In the genomic region with DNA sequence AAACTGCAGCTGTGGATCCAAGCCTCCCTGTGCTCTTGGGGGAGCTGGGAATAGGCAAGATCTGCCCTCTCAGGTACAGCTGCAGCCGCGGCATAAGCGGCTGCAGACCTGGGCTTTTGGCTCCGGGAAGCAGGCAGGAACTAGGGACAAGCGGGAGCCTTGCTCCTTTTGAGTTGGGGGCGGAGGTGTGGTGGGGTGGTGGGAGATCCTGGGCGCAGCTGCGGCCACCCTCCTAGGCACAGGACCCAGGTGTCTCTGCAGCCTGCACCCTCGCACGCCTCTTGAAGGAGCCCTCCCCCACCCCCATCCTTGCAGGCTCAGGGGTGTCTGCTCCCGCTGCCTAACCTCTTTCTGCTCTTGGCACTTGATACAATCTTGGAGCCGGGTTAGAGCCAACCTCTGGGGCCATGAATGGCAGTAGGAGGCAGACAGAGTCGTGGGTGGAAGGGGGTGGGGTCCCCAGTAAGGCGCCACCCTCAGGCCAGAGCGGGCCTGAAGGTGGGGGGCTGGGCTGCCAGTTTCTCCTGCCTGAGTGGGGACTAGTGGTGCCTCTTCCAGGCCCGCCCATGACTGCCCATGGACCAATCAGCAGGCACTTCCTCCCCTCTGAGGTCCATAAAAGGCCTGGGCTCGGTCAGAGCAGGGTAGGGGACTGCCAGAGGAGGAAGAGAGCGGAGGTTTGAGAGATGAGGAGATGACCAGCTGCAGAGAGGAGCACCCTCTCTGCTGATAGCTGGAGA, we compare ENCODE assay signal across 1 cellular context.
TF ChIP-seq lines count a peak whose summit lies in the region.

No MANE protein-coding gene starts in this region.

TF ChIP-seq in WTC11, 78 proteins besides CTCF, POLR2A, EP300 and RAD21 (continued from another document):
- TF ChIP-seq, protein P1, sequence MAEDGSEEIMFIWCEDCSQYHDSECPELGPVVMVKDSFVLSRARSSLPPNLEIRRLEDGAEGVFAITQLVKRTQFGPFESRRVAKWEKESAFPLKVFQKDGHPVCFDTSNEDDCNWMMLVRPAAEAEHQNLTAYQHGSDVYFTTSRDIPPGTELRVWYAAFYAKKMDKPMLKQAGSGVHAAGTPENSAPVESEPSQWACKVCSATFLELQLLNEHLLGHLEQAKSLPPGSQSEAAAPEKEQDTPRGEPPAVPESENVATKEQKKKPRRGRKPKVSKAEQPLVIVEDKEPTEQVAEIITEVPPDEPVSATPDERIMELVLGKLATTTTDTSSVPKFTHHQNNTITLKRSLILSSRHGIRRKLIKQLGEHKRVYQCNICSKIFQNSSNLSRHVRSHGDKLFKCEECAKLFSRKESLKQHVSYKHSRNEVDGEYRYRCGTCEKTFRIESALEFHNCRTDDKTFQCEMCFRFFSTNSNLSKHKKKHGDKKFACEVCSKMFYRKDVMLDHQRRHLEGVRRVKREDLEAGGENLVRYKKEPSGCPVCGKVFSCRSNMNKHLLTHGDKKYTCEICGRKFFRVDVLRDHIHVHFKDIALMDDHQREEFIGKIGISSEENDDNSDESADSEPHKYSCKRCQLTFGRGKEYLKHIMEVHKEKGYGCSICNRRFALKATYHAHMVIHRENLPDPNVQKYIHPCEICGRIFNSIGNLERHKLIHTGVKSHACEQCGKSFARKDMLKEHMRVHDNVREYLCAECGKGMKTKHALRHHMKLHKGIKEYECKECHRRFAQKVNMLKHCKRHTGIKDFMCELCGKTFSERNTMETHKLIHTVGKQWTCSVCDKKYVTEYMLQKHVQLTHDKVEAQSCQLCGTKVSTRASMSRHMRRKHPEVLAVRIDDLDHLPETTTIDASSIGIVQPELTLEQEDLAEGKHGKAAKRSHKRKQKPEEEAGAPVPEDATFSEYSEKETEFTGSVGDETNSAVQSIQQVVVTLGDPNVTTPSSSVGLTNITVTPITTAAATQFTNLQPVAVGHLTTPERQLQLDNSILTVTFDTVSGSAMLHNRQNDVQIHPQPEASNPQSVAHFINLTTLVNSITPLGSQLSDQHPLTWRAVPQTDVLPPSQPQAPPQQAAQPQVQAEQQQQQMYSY (CRISPR knock-in tag; IDR thresholded peaks at IDR 0.05) = no peak
- TF ChIP-seq NR3C1 (CRISPR knock-in tag; conservative IDR thresholded peaks at IDR 0.05; ENCODE audit: low read depth) = no peak
- TF ChIP-seq, protein P2, sequence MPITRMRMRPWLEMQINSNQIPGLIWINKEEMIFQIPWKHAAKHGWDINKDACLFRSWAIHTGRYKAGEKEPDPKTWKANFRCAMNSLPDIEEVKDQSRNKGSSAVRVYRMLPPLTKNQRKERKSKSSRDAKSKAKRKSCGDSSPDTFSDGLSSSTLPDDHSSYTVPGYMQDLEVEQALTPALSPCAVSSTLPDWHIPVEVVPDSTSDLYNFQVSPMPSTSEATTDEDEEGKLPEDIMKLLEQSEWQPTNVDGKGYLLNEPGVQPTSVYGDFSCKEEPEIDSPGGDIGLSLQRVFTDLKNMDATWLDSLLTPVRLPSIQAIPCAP (CRISPR knock-in tag; IDR thresholded peaks at IDR 0.05) = no peak
- TF ChIP-seq, protein P3, sequence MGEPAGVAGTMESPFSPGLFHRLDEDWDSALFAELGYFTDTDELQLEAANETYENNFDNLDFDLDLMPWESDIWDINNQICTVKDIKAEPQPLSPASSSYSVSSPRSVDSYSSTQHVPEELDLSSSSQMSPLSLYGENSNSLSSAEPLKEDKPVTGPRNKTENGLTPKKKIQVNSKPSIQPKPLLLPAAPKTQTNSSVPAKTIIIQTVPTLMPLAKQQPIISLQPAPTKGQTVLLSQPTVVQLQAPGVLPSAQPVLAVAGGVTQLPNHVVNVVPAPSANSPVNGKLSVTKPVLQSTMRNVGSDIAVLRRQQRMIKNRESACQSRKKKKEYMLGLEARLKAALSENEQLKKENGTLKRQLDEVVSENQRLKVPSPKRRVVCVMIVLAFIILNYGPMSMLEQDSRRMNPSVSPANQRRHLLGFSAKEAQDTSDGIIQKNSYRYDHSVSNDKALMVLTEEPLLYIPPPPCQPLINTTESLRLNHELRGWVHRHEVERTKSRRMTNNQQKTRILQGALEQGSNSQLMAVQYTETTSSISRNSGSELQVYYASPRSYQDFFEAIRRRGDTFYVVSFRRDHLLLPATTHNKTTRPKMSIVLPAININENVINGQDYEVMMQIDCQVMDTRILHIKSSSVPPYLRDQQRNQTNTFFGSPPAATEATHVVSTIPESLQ (CRISPR knock-in tag; IDR thresholded peaks at IDR 0.05) = no peak
- TF ChIP-seq, protein P4, sequence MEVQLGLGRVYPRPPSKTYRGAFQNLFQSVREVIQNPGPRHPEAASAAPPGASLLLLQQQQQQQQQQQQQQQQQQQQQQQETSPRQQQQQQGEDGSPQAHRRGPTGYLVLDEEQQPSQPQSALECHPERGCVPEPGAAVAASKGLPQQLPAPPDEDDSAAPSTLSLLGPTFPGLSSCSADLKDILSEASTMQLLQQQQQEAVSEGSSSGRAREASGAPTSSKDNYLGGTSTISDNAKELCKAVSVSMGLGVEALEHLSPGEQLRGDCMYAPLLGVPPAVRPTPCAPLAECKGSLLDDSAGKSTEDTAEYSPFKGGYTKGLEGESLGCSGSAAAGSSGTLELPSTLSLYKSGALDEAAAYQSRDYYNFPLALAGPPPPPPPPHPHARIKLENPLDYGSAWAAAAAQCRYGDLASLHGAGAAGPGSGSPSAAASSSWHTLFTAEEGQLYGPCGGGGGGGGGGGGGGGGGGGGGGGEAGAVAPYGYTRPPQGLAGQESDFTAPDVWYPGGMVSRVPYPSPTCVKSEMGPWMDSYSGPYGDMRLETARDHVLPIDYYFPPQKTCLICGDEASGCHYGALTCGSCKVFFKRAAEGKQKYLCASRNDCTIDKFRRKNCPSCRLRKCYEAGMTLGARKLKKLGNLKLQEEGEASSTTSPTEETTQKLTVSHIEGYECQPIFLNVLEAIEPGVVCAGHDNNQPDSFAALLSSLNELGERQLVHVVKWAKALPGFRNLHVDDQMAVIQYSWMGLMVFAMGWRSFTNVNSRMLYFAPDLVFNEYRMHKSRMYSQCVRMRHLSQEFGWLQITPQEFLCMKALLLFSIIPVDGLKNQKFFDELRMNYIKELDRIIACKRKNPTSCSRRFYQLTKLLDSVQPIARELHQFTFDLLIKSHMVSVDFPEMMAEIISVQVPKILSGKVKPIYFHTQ (CRISPR knock-in tag; IDR thresholded peaks at IDR 0.05) = no peak
- TF ChIP-seq, protein P5, sequence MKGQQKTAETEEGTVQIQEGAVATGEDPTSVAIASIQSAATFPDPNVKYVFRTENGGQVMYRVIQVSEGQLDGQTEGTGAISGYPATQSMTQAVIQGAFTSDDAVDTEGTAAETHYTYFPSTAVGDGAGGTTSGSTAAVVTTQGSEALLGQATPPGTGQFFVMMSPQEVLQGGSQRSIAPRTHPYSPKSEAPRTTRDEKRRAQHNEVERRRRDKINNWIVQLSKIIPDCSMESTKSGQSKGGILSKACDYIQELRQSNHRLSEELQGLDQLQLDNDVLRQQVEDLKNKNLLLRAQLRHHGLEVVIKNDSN (CRISPR knock-in tag; IDR thresholded peaks at IDR 0.05) = no peak
- no peak for TF ChIP-seq JUN (CRISPR knock-in tag; IDR thresholded peaks at IDR 0.05)
- TF ChIP-seq, protein P6, sequence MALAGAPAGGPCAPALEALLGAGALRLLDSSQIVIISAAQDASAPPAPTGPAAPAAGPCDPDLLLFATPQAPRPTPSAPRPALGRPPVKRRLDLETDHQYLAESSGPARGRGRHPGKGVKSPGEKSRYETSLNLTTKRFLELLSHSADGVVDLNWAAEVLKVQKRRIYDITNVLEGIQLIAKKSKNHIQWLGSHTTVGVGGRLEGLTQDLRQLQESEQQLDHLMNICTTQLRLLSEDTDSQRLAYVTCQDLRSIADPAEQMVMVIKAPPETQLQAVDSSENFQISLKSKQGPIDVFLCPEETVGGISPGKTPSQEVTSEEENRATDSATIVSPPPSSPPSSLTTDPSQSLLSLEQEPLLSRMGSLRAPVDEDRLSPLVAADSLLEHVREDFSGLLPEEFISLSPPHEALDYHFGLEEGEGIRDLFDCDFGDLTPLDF (CRISPR knock-in tag; IDR thresholded peaks at IDR 0.05) = no peak
- TF ChIP-seq NR1H2 (CRISPR knock-in tag; IDR thresholded peaks at IDR 0.05) = no peak
- no peak for TF ChIP-seq ZNF232 (CRISPR knock-in tag; IDR thresholded peaks at IDR 0.05)
- TF ChIP-seq, protein P7, sequence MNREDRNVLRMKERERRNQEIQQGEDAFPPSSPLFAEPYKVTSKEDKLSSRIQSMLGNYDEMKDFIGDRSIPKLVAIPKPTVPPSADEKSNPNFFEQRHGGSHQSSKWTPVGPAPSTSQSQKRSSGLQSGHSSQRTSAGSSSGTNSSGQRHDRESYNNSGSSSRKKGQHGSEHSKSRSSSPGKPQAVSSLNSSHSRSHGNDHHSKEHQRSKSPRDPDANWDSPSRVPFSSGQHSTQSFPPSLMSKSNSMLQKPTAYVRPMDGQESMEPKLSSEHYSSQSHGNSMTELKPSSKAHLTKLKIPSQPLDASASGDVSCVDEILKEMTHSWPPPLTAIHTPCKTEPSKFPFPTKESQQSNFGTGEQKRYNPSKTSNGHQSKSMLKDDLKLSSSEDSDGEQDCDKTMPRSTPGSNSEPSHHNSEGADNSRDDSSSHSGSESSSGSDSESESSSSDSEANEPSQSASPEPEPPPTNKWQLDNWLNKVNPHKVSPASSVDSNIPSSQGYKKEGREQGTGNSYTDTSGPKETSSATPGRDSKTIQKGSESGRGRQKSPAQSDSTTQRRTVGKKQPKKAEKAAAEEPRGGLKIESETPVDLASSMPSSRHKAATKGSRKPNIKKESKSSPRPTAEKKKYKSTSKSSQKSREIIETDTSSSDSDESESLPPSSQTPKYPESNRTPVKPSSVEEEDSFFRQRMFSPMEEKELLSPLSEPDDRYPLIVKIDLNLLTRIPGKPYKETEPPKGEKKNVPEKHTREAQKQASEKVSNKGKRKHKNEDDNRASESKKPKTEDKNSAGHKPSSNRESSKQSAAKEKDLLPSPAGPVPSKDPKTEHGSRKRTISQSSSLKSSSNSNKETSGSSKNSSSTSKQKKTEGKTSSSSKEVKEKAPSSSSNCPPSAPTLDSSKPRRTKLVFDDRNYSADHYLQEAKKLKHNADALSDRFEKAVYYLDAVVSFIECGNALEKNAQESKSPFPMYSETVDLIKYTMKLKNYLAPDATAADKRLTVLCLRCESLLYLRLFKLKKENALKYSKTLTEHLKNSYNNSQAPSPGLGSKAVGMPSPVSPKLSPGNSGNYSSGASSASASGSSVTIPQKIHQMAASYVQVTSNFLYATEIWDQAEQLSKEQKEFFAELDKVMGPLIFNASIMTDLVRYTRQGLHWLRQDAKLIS (CRISPR knock-in tag; IDR thresholded peaks at IDR 0.05; ENCODE audit: borderline replicate concordance) = no peak
- no peak for TF ChIP-seq RELA (CRISPR knock-in tag; IDR thresholded peaks at IDR 0.05; ENCODE audit: borderline replicate concordance)
- TF ChIP-seq FOXP1 (CRISPR knock-in tag; IDR thresholded peaks at IDR 0.05; ENCODE audit: borderline replicate concordance) = no peak
- TF ChIP-seq ZNF121 (CRISPR knock-in tag; IDR thresholded peaks at IDR 0.05) = no peak
